In genomic region chr5:132431682-132432081, GRCh38 we compare ENCODE assay signal across 12 cellular contexts. TPM values are rescaled to one million over a fixed set of nuclear protein-coding genes. Genes with fewer than 3 reads are reported as not detected.
DNase-seq lines count a peak whose midpoint lies in the region; ATAC-seq and TF ChIP-seq lines count a peak whose summit lies in the region.
"Had no signal": no experiment of that assay in that cellular context is flagged by ENCODE, and none has a peak within 500 bp of the region (broad histone marks: within the 10 kb centered on the region; RNA-seq: fewer than 3 reads in every experiment).

No MANE protein-coding gene starts in this region.

- WGBS in prostate gland = 94% methylated on average over 4 of the region's 4 CpGs

- CTCF ChIA-PET in activated CD4-positive, alpha-beta T cell treated with anti-CD3 and anti-CD28 coated beads, Interleukin-2, amount 10 ng/mL, durations not matched to agents 7 days and 5 days (lab: Charles Lee) = interaction anchor here (0.9 to 2.3 kb wide), 5 partner anchors 10 to 34 kb away, joined by 3 to 13 read pairs (median 7); no protein-coding TSS in a partner anchor

- H3K9me3 ChIP-seq in prostate gland = no peaks in the 10 kb centered on the region

- intact Hi-C loops in prostate gland (cut with DNase I) = no loop called here

- POLR2A ChIA-PET in activated CD4-positive, alpha-beta T cell treated with anti-CD3 and anti-CD28 coated beads, Interleukin-2, amount 10 ng/mL, durations not matched to agents 7 days and 5 days (lab: Charles Lee) = no interaction called here
- POLR2A ChIA-PET in activated naive CD8-positive, alpha-beta T cell treated with anti-CD3 and anti-CD28 coated beads, Interleukin-2, amount 10 ng/mL, durations not matched to agents 7 days and 5 days (lab: Charles Lee) = interaction anchor here (0.8 to 4.9 kb wide), 7 partner anchors 9 to 64 kb away, joined by 3 to 32 read pairs (median 7); partner anchors contain the start of gene IRF1

- ATAC-seq in activated naive CD8-positive, alpha-beta T cell treated with anti-CD3 and anti-CD28 coated beads, Interleukin-2, amount 10 ng/mL, durations not matched to agents 7 days and 5 days (ENCODE audit: low read depth) = no peak
- peak; percentile 25 for ATAC-seq in stimulated activated effector memory CD8-positive, alpha-beta T cell treated with anti-CD3 and anti-CD28 coated beads, Interleukin-12 subunit alpha, Interleukin-12 subunit beta, amount 100 ng/mL, for 72 hours
- ATAC-seq in GM21717 (IDR thresholded peaks at IDR 0.05; ENCODE audit: unreplicated experiment) (no peak), HG03565 (IDR thresholded peaks at IDR 0.05; ENCODE audit: unreplicated experiment) (no peak)

- H3K27ac Mint-ChIP-seq in activated CD4-positive, alpha-beta T cell treated with anti-CD3 and anti-CD28 coated beads, Interleukin-2, amount 10 ng/mL, durations not matched to agents 7 days and 5 days = peak overlapping the region; percentile 34
- peak overlapping the region; percentile 72 for H3K27ac Mint-ChIP-seq in activated naive CD8-positive, alpha-beta T cell treated with anti-CD3 and anti-CD28 coated beads, Interleukin-2, amount 10 ng/mL, durations not matched to agents 7 days and 5 days
- peak overlapping the region; percentile 98 for H3K27ac Mint-ChIP-seq in stimulated activated effector memory CD8-positive, alpha-beta T cell treated with anti-CD3 and anti-CD28 coated beads, Interleukin-12 subunit alpha, Interleukin-12 subunit beta, amount 100 ng/mL, for 72 hours

- TF ChIP-seq POLR2A in NB4 (IDR thresholded peaks at IDR 0.05; ENCODE audit: extremely low read depth, insufficient read length) = no peak
- no peak for TF ChIP-seq POLR2A in prostate gland (IDR thresholded peaks at IDR 0.05)

- H3K4me3 Mint-ChIP-seq in activated CD4-positive, alpha-beta T cell treated with anti-CD3 and anti-CD28 coated beads, Interleukin-2, amount 10 ng/mL, durations not matched to agents 7 days and 5 days = no peak overlapping the region
- peak overlapping the region; percentile 23 for H3K4me3 Mint-ChIP-seq in activated naive CD8-positive, alpha-beta T cell treated with anti-CD3 and anti-CD28 coated beads, Interleukin-2, amount 10 ng/mL, durations not matched to agents 7 days and 5 days
- peak overlapping the region; percentile 37 for H3K4me3 Mint-ChIP-seq in stimulated activated effector memory CD8-positive, alpha-beta T cell treated with anti-CD3 and anti-CD28 coated beads, Interleukin-12 subunit alpha, Interleukin-12 subunit beta, amount 100 ng/mL, for 72 hours

- H3K36me3 ChIP-seq in prostate gland = no peaks in the 10 kb centered on the region

- H3K27me3 Mint-ChIP-seq in activated CD4-positive, alpha-beta T cell treated with anti-CD3 and anti-CD28 coated beads, Interleukin-2, amount 10 ng/mL, durations not matched to agents 7 days and 5 days = no peaks in the 10 kb centered on the region
- no peaks in the 10 kb centered on the region for H3K27me3 Mint-ChIP-seq in activated naive CD8-positive, alpha-beta T cell treated with anti-CD3 and anti-CD28 coated beads, Interleukin-2, amount 10 ng/mL, durations not matched to agents 7 days and 5 days

- TF ChIP-seq CTCF in NB4 (IDR thresholded peaks at IDR 0.05; ENCODE audit: low read depth, low read length) = no peak
- no peak for TF ChIP-seq CTCF in prostate gland (IDR thresholded peaks at IDR 0.05)

- H3K27ac ChIP-seq in prostate gland = no peak overlapping the region

- peaks cover 76% of the 10 kb centered on the region for H3K36me3 Mint-ChIP-seq in activated CD4-positive, alpha-beta T cell treated with anti-CD3 and anti-CD28 coated beads, Interleukin-2, amount 10 ng/mL, durations not matched to agents 7 days and 5 days (ENCODE audit: low read depth)
- peaks cover 54% of the 10 kb centered on the region for H3K36me3 Mint-ChIP-seq in activated naive CD8-positive, alpha-beta T cell treated with anti-CD3 and anti-CD28 coated beads, Interleukin-2, amount 10 ng/mL, durations not matched to agents 7 days and 5 days
- H3K36me3 Mint-ChIP-seq in stimulated activated effector memory CD8-positive, alpha-beta T cell treated with anti-CD3 and anti-CD28 coated beads, Interleukin-12 subunit alpha, Interleukin-12 subunit beta, amount 100 ng/mL, for 72 hours = peaks cover 29% of the 10 kb centered on the region

- H3K4me1 Mint-ChIP-seq in activated CD4-positive, alpha-beta T cell treated with anti-CD3 and anti-CD28 coated beads, Interleukin-2, amount 10 ng/mL, durations not matched to agents 7 days and 5 days = peaks cover 92% of the 10 kb centered on the region
- peaks cover 78% of the 10 kb centered on the region for H3K4me1 Mint-ChIP-seq in activated naive CD8-positive, alpha-beta T cell treated with anti-CD3 and anti-CD28 coated beads, Interleukin-2, amount 10 ng/mL, durations not matched to agents 7 days and 5 days
- peaks cover 94% of the 10 kb centered on the region for H3K4me1 Mint-ChIP-seq in stimulated activated effector memory CD8-positive, alpha-beta T cell treated with anti-CD3 and anti-CD28 coated beads, Interleukin-12 subunit alpha, Interleukin-12 subunit beta, amount 100 ng/mL, for 72 hours

- no peak for DNase-seq in activated CD4-positive, alpha-beta T cell treated with anti-CD3 and anti-CD28 coated beads, Interleukin-2, amount 10 ng/mL, durations not matched to agents 7 days and 5 days
- DNase-seq in activated CD4-positive, alpha-beta T cell treated with anti-CD3 and anti-CD28 coated beads for 48 hours = no peak
- DNase-seq in NB4 (ENCODE audit: low read depth) (peak; percentile 36), prostate gland (ENCODE audit: low spot score) (no peak)
- no peak for DNase-seq in activated naive CD8-positive, alpha-beta T cell treated with anti-CD3 and anti-CD28 coated beads, Interleukin-2, amount 10 ng/mL, durations not matched to agents 7 days and 5 days
- DNase-seq in stimulated activated effector memory CD8-positive, alpha-beta T cell treated with anti-CD3 and anti-CD28 coated beads, Interleukin-12 subunit alpha, Interleukin-12 subunit beta, amount 100 ng/mL, for 72 hours (ENCODE audit: low spot score in 2 of 2) = no peak
- DNase-seq: ACHN; erythroblast; H7; stimulated activated CD4-positive, alpha-beta T cell treated with anti-CD3 and anti-CD28 coated beads, Interleukin-15, amount 100 ng/mL, for 24 hours had no signal

- no peaks in the 10 kb centered on the region for H3K27me3 ChIP-seq in prostate gland (replicated peaks; ENCODE audit: insufficient read depth)

- peaks cover 28% of the 10 kb centered on the region for H3K4me1 ChIP-seq in prostate gland (replicated peaks)

- H3K4me3 ChIP-seq in NB4 (ENCODE audit: low read depth, low read length) = no peak overlapping the region
- H3K4me3 ChIP-seq in prostate gland = no peak overlapping the region

- H3K9me3 Mint-ChIP-seq in activated CD4-positive, alpha-beta T cell treated with anti-CD3 and anti-CD28 coated beads, Interleukin-2, amount 10 ng/mL, durations not matched to agents 7 days and 5 days = no peaks in the 10 kb centered on the region
- H3K9me3 Mint-ChIP-seq in activated naive CD8-positive, alpha-beta T cell treated with anti-CD3 and anti-CD28 coated beads, Interleukin-2, amount 10 ng/mL, durations not matched to agents 7 days and 5 days = no peaks in the 10 kb centered on the region
- H3K9me3 Mint-ChIP-seq in stimulated activated effector memory CD8-positive, alpha-beta T cell treated with anti-CD3 and anti-CD28 coated beads, Interleukin-12 subunit alpha, Interleukin-12 subunit beta, amount 100 ng/mL, for 72 hours = no peaks in the 10 kb centered on the region

RNA-seq across cellular contexts. Expression of gene IRF1, which starts 58.9 kb away (rescaled TPM):
- 100 to 1,000 TPM; 289 to 302 TPM for total RNA-seq in activated CD4-positive, alpha-beta T cell treated with anti-CD3 and anti-CD28 coated beads, Interleukin-2, amount 10 ng/mL, durations not matched to agents 7 days and 5 days
- total RNA-seq in activated naive CD8-positive, alpha-beta T cell treated with anti-CD3 and anti-CD28 coated beads, Interleukin-2, amount 10 ng/mL, durations not matched to agents 7 days and 5 days = 100 to 1,000 TPM; 228 to 238 TPM
- total RNA-seq in prostate gland = 10 to 100 TPM; 42.2 to 47.0 TPM

Comparison
In these comparisons a context has a peak if more than half of its experiments do, and no peak if none do; other contexts are left out.
1. H3K27ac Mint-ChIP-seq: peak in every context shown above with its lines; median percentile 98 in stimulated activated effector memory CD8-positive, alpha-beta T cell treated with anti-CD3 and anti-CD28 coated beads, Interleukin-12 subunit alpha, Interleukin-12 subunit beta, amount 100 ng/mL, for 72 hours; 72 in activated naive CD8-positive, alpha-beta T cell treated with anti-CD3 and anti-CD28 coated beads, Interleukin-2, amount 10 ng/mL, durations not matched to agents 7 days and 5 days; 34 in activated CD4-positive, alpha-beta T cell treated with anti-CD3 and anti-CD28 coated beads, Interleukin-2, amount 10 ng/mL, durations not matched to agents 7 days and 5 days.
2. RNA of gene IRF1, which starts 58.9 kb away (total RNA-seq): 289 to 302 TPM in activated CD4-positive, alpha-beta T cell treated with anti-CD3 and anti-CD28 coated beads, Interleukin-2, amount 10 ng/mL, durations not matched to agents 7 days and 5 days and 228 to 238 TPM in activated naive CD8-positive, alpha-beta T cell treated with anti-CD3 and anti-CD28 coated beads, Interleukin-2, amount 10 ng/mL, durations not matched to agents 7 days and 5 days; 42.2 to 47.0 TPM in prostate gland; every median in the first group is over 4 times any median in the second.